1 cellular context compared by ENCODE assay signal in the genomic region with DNA sequence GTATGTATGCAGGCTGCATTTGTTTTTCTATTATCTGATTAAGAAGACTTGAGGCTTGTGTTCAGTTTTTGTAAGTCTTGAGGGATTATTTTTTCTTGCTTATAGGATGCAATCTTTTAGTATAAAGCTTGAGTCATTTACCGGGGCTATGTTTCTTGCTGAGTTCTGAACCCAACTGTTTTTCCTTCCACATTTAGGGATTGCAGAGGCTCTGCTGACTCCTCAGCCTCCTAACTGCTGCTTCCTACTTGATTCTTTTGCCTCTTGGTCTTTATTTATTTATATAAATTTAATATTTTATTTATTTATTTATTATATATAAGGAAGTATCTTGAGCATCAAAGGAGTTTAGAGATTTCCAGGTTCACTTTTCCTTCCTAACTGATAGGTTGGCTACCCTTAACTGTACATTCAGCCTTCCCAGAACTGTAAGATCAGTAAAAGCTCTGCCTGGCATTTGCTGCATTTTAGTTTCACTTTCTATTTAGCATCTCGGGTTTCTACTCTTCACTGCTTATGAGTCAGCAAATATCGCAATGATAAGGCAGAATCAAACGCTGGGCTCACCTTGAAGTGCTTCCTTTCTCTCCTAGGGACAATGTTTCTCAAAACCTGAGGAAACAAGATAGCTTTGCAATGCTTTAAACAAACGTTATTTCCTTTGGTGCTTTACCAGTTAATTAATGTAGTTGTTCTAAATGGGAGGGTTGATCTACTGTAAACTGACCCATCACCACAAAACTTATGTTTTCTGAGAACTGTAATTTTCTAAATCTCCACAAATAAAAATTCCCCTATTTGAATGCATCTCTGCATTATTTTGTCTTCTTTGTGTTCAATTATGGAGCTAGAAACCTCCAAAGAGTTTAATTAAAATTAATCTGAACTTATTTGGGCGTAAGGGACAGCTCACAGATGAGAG.
TF ChIP-seq lines count a peak whose summit lies in the region.

No MANE protein-coding gene starts in this region.

TF ChIP-seq in HCT116, 20 proteins besides CTCF, POLR2A, EP300 and RAD21 (continued from another document):
- TF ChIP-seq, protein P1, sequence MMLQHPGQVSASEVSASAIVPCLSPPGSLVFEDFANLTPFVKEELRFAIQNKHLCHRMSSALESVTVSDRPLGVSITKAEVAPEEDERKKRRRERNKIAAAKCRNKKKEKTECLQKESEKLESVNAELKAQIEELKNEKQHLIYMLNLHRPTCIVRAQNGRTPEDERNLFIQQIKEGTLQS (IDR thresholded peaks at IDR 0.05) = no peak
- TF ChIP-seq ZFX (IDR thresholded peaks at IDR 0.05) = no peak
- TF ChIP-seq EGR1 (IDR thresholded peaks at IDR 0.05; ENCODE audit: low read depth) = no peak
